Comparison of ENCODE assay signal across 4 cellular contexts in the genomic region with DNA sequence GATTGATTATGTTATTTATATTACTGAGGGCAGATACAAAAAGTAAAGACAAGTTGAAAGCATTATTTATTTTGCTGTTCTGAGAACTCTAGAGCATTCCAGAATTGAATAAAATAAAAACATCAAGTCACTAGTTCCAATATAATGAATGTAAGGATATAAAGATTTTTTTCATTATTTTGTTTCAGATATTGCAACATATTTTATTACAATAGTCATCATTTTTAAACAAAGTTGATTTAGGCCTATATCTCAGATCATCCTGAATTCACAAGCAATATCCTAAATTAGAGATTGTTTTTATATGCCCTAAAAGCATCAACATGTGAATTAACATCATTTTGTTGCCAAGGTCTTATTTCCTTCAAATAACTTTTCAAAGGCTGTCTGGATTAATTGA.
A peak's percentile ranks its signal among the peaks of the same experiment; 100 is the strongest.
TF ChIP-seq lines count a peak whose summit lies in the region.

No MANE protein-coding gene starts in this region.

TF ChIP-seq in HepG2, 621 proteins besides CTCF, POLR2A, EP300 and RAD21 (continues in another document):
- TF ChIP-seq FOXK2 (IDR thresholded peaks at IDR 0.05) (no peak), MAFF (IDR thresholded peaks at IDR 0.05; ENCODE audit: low read depth, low read length) (peak; percentile 19; the same call in 1 of the 2 replicates), HOXA7 (CRISPR knock-in tag; IDR thresholded peaks at IDR 0.05) (no peak), MAFK (conservative IDR thresholded peaks at IDR 0.05 in 1 of 2, IDR thresholded peaks at IDR 0.05 in 1 of 2; ENCODE audit: low read length in 2 of 2) (peak in 1 of 2 experiments; percentile 43; a peak in 2 of 4 replicates), KDM4B (CRISPR knock-in tag; IDR thresholded peaks at IDR 0.05) (no peak), SIN3B (IDR thresholded peaks at IDR 0.05; ENCODE audit: low read length) (no peak), AGO2 (optimal IDR thresholded peaks at IDR 0.05; ENCODE audit: low read depth, low read length) (no peak)
- TF ChIP-seq, protein P1, sequence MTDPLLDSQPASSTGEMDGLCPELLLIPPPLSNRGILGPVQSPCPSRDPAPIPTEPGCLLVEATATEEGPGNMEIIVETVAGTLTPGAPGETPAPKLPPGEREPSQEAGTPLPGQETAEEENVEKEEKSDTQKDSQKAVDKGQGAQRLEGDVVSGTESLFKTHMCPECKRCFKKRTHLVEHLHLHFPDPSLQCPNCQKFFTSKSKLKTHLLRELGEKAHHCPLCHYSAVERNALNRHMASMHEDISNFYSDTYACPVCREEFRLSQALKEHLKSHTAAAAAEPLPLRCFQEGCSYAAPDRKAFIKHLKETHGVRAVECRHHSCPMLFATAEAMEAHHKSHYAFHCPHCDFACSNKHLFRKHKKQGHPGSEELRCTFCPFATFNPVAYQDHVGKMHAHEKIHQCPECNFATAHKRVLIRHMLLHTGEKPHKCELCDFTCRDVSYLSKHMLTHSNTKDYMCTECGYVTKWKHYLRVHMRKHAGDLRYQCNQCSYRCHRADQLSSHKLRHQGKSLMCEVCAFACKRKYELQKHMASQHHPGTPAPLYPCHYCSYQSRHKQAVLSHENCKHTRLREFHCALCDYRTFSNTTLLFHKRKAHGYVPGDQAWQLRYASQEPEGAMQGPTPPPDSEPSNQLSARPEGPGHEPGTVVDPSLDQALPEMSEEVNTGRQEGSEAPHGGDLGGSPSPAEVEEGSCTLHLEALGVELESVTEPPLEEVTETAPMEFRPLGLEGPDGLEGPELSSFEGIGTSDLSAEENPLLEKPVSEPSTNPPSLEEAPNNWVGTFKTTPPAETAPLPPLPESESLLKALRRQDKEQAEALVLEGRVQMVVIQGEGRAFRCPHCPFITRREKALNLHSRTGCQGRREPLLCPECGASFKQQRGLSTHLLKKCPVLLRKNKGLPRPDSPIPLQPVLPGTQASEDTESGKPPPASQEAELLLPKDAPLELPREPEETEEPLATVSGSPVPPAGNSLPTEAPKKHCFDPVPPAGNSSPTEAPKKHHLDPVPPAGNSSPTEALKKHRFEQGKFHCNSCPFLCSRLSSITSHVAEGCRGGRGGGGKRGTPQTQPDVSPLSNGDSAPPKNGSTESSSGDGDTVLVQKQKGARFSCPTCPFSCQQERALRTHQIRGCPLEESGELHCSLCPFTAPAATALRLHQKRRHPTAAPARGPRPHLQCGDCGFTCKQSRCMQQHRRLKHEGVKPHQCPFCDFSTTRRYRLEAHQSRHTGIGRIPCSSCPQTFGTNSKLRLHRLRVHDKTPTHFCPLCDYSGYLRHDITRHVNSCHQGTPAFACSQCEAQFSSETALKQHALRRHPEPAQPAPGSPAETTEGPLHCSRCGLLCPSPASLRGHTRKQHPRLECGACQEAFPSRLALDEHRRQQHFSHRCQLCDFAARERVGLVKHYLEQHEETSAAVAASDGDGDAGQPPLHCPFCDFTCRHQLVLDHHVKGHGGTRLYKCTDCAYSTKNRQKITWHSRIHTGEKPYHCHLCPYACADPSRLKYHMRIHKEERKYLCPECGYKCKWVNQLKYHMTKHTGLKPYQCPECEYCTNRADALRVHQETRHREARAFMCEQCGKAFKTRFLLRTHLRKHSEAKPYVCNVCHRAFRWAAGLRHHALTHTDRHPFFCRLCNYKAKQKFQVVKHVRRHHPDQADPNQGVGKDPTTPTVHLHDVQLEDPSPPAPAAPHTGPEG (CRISPR knock-in tag; IDR thresholded peaks at IDR 0.05) = no peak

TF ChIP-seq in IMR-90, 13 proteins besides CTCF, POLR2A, EP300 and RAD21:
- TF ChIP-seq MAFK (IDR thresholded peaks at IDR 0.05; ENCODE audit: low read depth, low read length) (0 out of 2 replicates have a peak, but pooled peaks have one; percentile 18), CHD1 (IDR thresholded peaks at IDR 0.05; ENCODE audit: low read depth, low read length) (no peak), MXI1 (IDR thresholded peaks at IDR 0.05; ENCODE audit: borderline replicate concordance, low read depth, low read length) (no peak), SMC3 (IDR thresholded peaks at IDR 0.05; ENCODE audit: low read depth, low read length) (no peak)
TF ChIP-seq in IMR-90: peak in this region for 1.

TF ChIP-seq in K562, 482 proteins besides CTCF, POLR2A, EP300 and RAD21:
- TF ChIP-seq CHCHD3 (CRISPR knock-in tag; IDR thresholded peaks at IDR 0.05) = no peak
- TF ChIP-seq, protein P2, sequence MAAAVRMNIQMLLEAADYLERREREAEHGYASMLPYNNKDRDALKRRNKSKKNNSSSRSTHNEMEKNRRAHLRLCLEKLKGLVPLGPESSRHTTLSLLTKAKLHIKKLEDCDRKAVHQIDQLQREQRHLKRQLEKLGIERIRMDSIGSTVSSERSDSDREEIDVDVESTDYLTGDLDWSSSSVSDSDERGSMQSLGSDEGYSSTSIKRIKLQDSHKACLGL (CRISPR knock-in tag; IDR thresholded peaks at IDR 0.05; ENCODE audit: borderline replicate concordance, poor library complexity, severe bottlenecking) = no peak
- no peak for TF ChIP-seq ASH1L (IDR thresholded peaks at IDR 0.05; ENCODE audit: borderline replicate concordance, low read depth, partially characterized antibody)
- TF ChIP-seq, protein P3, sequence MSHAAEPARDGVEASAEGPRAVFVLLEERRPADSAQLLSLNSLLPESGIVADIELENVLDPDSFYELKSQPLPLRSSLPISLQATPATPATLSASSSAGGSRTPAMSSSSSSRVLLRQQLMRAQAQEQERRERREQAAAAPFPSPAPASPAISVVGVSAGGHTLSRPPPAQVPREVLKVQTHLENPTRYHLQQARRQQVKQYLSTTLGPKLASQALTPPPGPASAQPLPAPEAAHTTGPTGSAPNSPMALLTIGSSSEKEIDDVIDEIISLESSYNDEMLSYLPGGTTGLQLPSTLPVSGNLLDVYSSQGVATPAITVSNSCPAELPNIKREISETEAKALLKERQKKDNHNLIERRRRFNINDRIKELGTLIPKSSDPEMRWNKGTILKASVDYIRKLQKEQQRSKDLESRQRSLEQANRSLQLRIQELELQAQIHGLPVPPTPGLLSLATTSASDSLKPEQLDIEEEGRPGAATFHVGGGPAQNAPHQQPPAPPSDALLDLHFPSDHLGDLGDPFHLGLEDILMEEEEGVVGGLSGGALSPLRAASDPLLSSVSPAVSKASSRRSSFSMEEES (CRISPR knock-in tag; IDR thresholded peaks at IDR 0.05) = no peak
- peak; percentile 57 for TF ChIP-seq C11orf30 (IDR thresholded peaks at IDR 0.05; ENCODE audit: low read depth)
- TF ChIP-seq, protein P4, sequence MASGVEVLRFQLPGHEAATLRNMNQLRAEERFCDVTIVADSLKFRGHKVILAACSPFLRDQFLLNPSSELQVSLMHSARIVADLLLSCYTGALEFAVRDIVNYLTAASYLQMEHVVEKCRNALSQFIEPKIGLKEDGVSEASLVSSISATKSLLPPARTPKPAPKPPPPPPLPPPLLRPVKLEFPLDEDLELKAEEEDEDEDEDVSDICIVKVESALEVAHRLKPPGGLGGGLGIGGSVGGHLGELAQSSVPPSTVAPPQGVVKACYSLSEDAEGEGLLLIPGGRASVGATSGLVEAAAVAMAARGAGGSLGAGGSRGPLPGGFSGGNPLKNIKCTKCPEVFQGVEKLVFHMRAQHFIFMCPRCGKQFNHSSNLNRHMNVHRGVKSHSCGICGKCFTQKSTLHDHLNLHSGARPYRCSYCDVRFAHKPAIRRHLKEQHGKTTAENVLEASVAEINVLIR (CRISPR knock-in tag; IDR thresholded peaks at IDR 0.05) = no peak
- no peak for TF ChIP-seq NBN (IDR thresholded peaks at IDR 0.05; ENCODE audit: low read depth)
- TF ChIP-seq THRAP3 (IDR thresholded peaks at IDR 0.05; ENCODE audit: borderline replicate concordance) = no peak
- TF ChIP-seq CEBPG (CRISPR knock-in tag; IDR thresholded peaks at IDR 0.05) = no peak
- TF ChIP-seq CEBPG (tag; conservative IDR thresholded peaks at IDR 0.05 in 1 of 2, IDR thresholded peaks at IDR 0.05 in 1 of 2) = peak in 1 of 2 experiments; percentile 62; a peak in 1 of 4 replicates
- no peak for TF ChIP-seq HLTF (IDR thresholded peaks at IDR 0.05)
- peak; percentile 27; the same call in 1 of the 2 replicates for TF ChIP-seq CEBPB (tag; IDR thresholded peaks at IDR 0.05)
- peak; percentile 85 for TF ChIP-seq ZNF316 (IDR thresholded peaks at IDR 0.05)
- no peak for TF ChIP-seq FOXP1 (CRISPR knock-in tag; IDR thresholded peaks at IDR 0.05)

TF ChIP-seq in endothelial cell of umbilical vein, 7 proteins besides CTCF, POLR2A, EP300 and RAD21:
- TF ChIP-seq JUN (IDR thresholded peaks at IDR 0.05; ENCODE audit: borderline replicate concordance, insufficient read depth, insufficient read length, low read depth) = no peak
- TF ChIP-seq MYC (IDR thresholded peaks at IDR 0.05; ENCODE audit: low read depth, low read length) = no peak
- TF ChIP-seq POLR2AphosphoS5 (IDR thresholded peaks at IDR 0.05; ENCODE audit: insufficient read depth, low read depth, low read length) = no peak
- TF ChIP-seq EZH2 (IDR thresholded peaks at IDR 0.05; ENCODE audit: borderline replicate concordance, low read depth, low read length, severe bottlenecking) = no peak
- no peak for TF ChIP-seq GATA2 (IDR thresholded peaks at IDR 0.05; ENCODE audit: insufficient read depth, insufficient read length, low read depth, low read length)
- no peak for TF ChIP-seq FOS (IDR thresholded peaks at IDR 0.05; ENCODE audit: borderline replicate concordance, insufficient read depth, low read length)
- TF ChIP-seq, protein P5, sequence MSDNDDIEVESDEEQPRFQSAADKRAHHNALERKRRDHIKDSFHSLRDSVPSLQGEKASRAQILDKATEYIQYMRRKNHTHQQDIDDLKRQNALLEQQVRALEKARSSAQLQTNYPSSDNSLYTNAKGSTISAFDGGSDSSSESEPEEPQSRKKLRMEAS (IDR thresholded peaks at IDR 0.05; ENCODE audit: insufficient read depth, insufficient read length) = no peak
TF ChIP-seq in endothelial cell of umbilical vein: peak in this region for 0.
